In genomic region chr7:111867348-111867931, GRCh38 we compare ENCODE assay signal across 19 cellular contexts.
"Had no signal": no experiment of that assay in that cellular context is flagged by ENCODE, and none has a peak within 500 bp of the region (broad histone marks: within the 10 kb centered on the region; RNA-seq: fewer than 3 reads in every experiment).

No MANE protein-coding gene starts in this region.

- H3K27ac Mint-ChIP-seq: activated naive CD4-positive, alpha-beta T cell treated with anti-CD3 and anti-CD28 coated beads, Interleukin-2, amount 50 U/mL, for 24 hours; memory B cell; stimulated activated naive B cell treated with anti-CD40 and anti-IgM and Interleukin-4, amounts not matched to agents 10 μg/mL and 1 μg/mL and 100 μg/mL, for 72 hours had no signal

- H3K36me3 ChIP-seq: brain microvascular endothelial cell, colonic mucosa, sigmoid colon, transverse colon had no signal

- H3K27me3 Mint-ChIP-seq: activated naive CD4-positive, alpha-beta T cell treated with anti-CD3 and anti-CD28 coated beads, Interleukin-2, amount 50 U/mL, for 24 hours; central memory CD8-positive, alpha-beta T cell; memory B cell; stimulated activated naive B cell treated with anti-CD40 and anti-IgM and Interleukin-4, amounts not matched to agents 10 μg/mL and 1 μg/mL and 100 μg/mL, for 72 hours had no signal

- H3K27ac ChIP-seq: brain microvascular endothelial cell, colonic mucosa, transverse colon, VCaP had no signal

- DNase-seq: activated CD4-positive, alpha-beta T cell treated with anti-CD3 and anti-CD28 coated beads for 1 hour; activated CD4-positive, alpha-beta T cell treated with anti-CD3 and anti-CD28 coated beads, Interleukin-2, amount 50 U/mL, for 1 hour; activated gamma-delta T cell treated with Interleukin-2 at 50 U/mL for 16 hours; activated T-cell treated with anti-CD3 and anti-CD28 coated beads, Interleukin-2, amount 50 U/mL, for 1 hour; aorta; brain microvascular endothelial cell; colonic mucosa; foreskin fibroblast; nucleus accumbens; sigmoid colon; stimulated activated CD4-positive, alpha-beta T cell treated with anti-CD3 and anti-CD28 coated beads, Interleukin-2, amount 100 ng/mL, for 48 hours; stimulated activated CD8-positive, alpha-beta memory T cell treated with anti-CD3 and anti-CD28 coated beads, Interleukin-4, amount 100 ng/mL, for 48 hours; stimulated activated naive B cell treated with anti-CD40 and anti-IgM and Interleukin-4, amounts not matched to agents 10 μg/mL and 1 μg/mL and 100 μg/mL, for 72 hours; transverse colon had no signal

- H3K9me3 ChIP-seq: colonic mucosa, sigmoid colon, transverse colon had no signal

- H3K9me3 Mint-ChIP-seq: activated naive CD4-positive, alpha-beta T cell treated with anti-CD3 and anti-CD28 coated beads, Interleukin-2, amount 50 U/mL, for 24 hours; central memory CD8-positive, alpha-beta T cell; memory B cell; nephron; stimulated activated naive B cell treated with anti-CD40 and anti-IgM and Interleukin-4, amounts not matched to agents 10 μg/mL and 1 μg/mL and 100 μg/mL, for 72 hours had no signal

- H3K27me3 ChIP-seq: brain microvascular endothelial cell, colonic mucosa, sigmoid colon, transverse colon had no signal

- H3K36me3 Mint-ChIP-seq: activated naive CD4-positive, alpha-beta T cell treated with anti-CD3 and anti-CD28 coated beads, Interleukin-2, amount 50 U/mL, for 24 hours; memory B cell; stimulated activated naive B cell treated with anti-CD40 and anti-IgM and Interleukin-4, amounts not matched to agents 10 μg/mL and 1 μg/mL and 100 μg/mL, for 72 hours had no signal

- H3K4me3 Mint-ChIP-seq: activated naive CD4-positive, alpha-beta T cell treated with anti-CD3 and anti-CD28 coated beads, Interleukin-2, amount 50 U/mL, for 24 hours; central memory CD8-positive, alpha-beta T cell; memory B cell; nephron; stimulated activated naive B cell treated with anti-CD40 and anti-IgM and Interleukin-4, amounts not matched to agents 10 μg/mL and 1 μg/mL and 100 μg/mL, for 72 hours had no signal

- H3K4me1 Mint-ChIP-seq: activated naive CD4-positive, alpha-beta T cell treated with anti-CD3 and anti-CD28 coated beads, Interleukin-2, amount 50 U/mL, for 24 hours; central memory CD8-positive, alpha-beta T cell; memory B cell; stimulated activated naive B cell treated with anti-CD40 and anti-IgM and Interleukin-4, amounts not matched to agents 10 μg/mL and 1 μg/mL and 100 μg/mL, for 72 hours had no signal

- H3K4me3 ChIP-seq: colonic mucosa, sigmoid colon, transverse colon had no signal

- ATAC-seq: stimulated activated naive B cell treated with anti-CD40 and anti-IgM and Interleukin-4, amounts not matched to agents 10 μg/mL and 1 μg/mL and 100 μg/mL, for 72 hours had no signal

- H3K4me1 ChIP-seq: colonic mucosa had no signal
